8 cellular contexts compared by ENCODE assay signal in genomic region chr5:172454355-172455086, GRCh38. TPM values are rescaled to one million over a fixed set of nuclear protein-coding genes. Genes with fewer than 3 reads are reported as not detected.
A peak's percentile ranks its signal among the peaks of the same experiment; 100 is the strongest.
DNase-seq lines count a peak whose midpoint lies in the region; ATAC-seq and TF ChIP-seq lines count a peak whose summit lies in the region.

TSS of gene SH3PXD2B (minus strand) at chr5:172454525. CDS start at chr5:172454352, 173 bp downstream.

- ATAC-seq in esophagus mucosa (peak; percentile 20), mucosa of descending colon (peak; percentile 74), GM21717 (IDR thresholded peaks at IDR 0.05; ENCODE audit: unreplicated experiment) (no peak)

- H3K27ac ChIP-seq in stomach smooth muscle (ENCODE audit: low read length) = peak within 1 kb of the TSS; percentile 88

- H3K36me3 ChIP-seq in mucosa of descending colon (ENCODE audit: low read depth) (no peaks in the 10 kb centered on the region), stomach smooth muscle (ENCODE audit: control insufficient read depth in 2 of 2, insufficient read depth in 2 of 2, low read length in 2 of 2) (peaks cover 0 to under 1% of the 10 kb centered on the region in 2 donors)

- H3K9me3 ChIP-seq in mucosa of descending colon (no peaks in the 10 kb centered on the region), stomach smooth muscle (ENCODE audit: control insufficient read depth in 2 of 2, low read length in 2 of 2) (no peaks in the 10 kb centered on the region)

- DNase-seq in activated naive CD4-positive, alpha-beta T cell treated with Interleukin-2 at 50 U/mL for 16 hours = peak; percentile 42
- no peak for DNase-seq in activated naive CD4-positive, alpha-beta T cell (lab: John Stamatoyannopoulos, UW)
- peak; percentile 50 for DNase-seq in NCI-H2196 (lab: John Stamatoyannopoulos, UW; ENCODE audit: unreplicated experiment)
- peak; percentile 43 for DNase-seq in activated T-cell treated with anti-CD3 and anti-CD28 coated beads for 48 hours (ENCODE audit: low read depth)
- DNase-seq in mucosa of descending colon = peak; percentile 64 to 82 (median 73)

- H3K4me1 ChIP-seq in mucosa of descending colon (ENCODE audit: low read depth) (peaks cover 7% of the 10 kb centered on the region), stomach smooth muscle (ENCODE audit: control insufficient read depth, insufficient read depth, low read length) (peaks cover 50% of the 10 kb centered on the region)

- no peaks in the 10 kb centered on the region for H3K27me3 ChIP-seq in stomach smooth muscle (ENCODE audit: control insufficient read depth in 1 of 2, insufficient read depth in 2 of 2, low read length in 2 of 2)

- intact Hi-C loops in mucosa of descending colon (cut with DNase I, micrococcal nuclease) = no loop called here

- H3K9ac ChIP-seq in stomach smooth muscle (ENCODE audit: low read length in 2 of 2) = peak within 1 kb of the TSS; percentile 72 to 85

- H3K4me3 ChIP-seq in mucosa of descending colon = peak within 1 kb of the TSS; percentile 48
- H3K4me3 ChIP-seq in stomach smooth muscle (ENCODE audit: low read length in 2 of 2) = peak within 1 kb of the TSS; percentile 86 to 94

- no peak for TF ChIP-seq CTCF in mucosa of descending colon (IDR thresholded peaks at IDR 0.05)

RNA-seq across cellular contexts. Expression of gene SH3PXD2B, which starts in this region (rescaled TPM):
- total RNA-seq in esophagus mucosa (16.5 TPM), mucosa of descending colon (10 to 100 TPM in 2 of 3 donors, 1 to 10 TPM in 1; 5.4 to 28.7 (median 19.9) TPM)

Comparison
In these comparisons a context has a peak if more than half of its experiments do, and no peak if none do; other contexts are left out.
1. DNase-seq: peak in activated naive CD4-positive, alpha-beta T cell treated with Interleukin-2 at 50 U/mL for 16 hours (single experiment), NCI-H2196 (single experiment), activated T-cell treated with anti-CD3 and anti-CD28 coated beads for 48 hours (single experiment) and mucosa of descending colon (3 of 3); none in activated naive CD4-positive, alpha-beta T cell (0 of 4).